In the genomic region with DNA sequence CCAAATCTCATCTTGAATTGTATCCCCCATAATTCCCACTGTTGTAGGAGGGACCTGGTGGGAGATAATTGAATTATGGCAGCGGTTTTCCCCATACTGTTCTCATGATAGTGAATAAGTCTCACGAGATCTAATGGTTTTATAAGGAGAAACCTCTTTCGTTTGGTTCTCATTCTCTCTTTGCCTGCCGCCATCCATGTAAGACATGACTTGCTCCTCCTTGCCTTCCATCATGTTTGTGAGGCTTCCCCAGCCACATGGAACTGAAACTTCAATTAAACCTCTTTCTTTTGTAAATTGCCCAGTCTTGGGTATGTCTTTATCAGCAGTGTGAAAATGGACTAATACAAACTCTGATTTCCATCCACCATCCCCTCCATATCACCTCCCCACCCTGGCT, we compare ENCODE assay signal across 1 cellular context.
A peak's percentile ranks its signal among the peaks of the same experiment; 100 is the strongest.
TF ChIP-seq lines count a peak whose summit lies in the region.

No MANE protein-coding gene starts in this region.

TF ChIP-seq in HEK293, 187 proteins besides CTCF, POLR2A, EP300 and RAD21:
- TF ChIP-seq SETDB1 (IDR thresholded peaks at IDR 0.05; ENCODE audit: insufficient read length, low read length), result peak; percentile 60
